ENCODE assay signal across 19 cellular contexts in the genomic region with DNA sequence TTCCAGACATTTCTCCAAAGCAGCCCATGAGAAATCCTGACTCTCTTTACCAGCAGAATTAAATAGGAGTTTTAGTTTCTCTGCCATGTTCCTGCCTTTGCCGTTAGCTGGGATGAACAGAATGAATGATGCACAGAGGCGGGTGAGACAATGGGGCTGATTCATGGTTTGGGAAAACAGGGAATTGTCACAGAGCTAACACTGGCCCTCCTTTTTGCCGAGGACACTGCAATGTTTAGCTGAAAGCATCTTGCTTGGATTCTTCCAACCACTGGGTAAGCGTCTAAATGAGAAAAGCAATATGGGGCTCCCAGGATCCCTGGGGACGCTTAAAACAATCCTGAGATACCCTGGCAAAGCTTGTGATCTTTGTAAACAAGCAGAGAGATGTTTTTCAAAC. TPM values are rescaled to one million over a fixed set of nuclear protein-coding genes. Genes with fewer than 3 reads are reported as not detected.
A peak's percentile ranks its signal among the peaks of the same experiment; 100 is the strongest.
DNase-seq lines count a peak whose midpoint lies in the region; ATAC-seq and TF ChIP-seq lines count a peak whose summit lies in the region.
"Had no signal": no experiment of that assay in that cellular context is flagged by ENCODE, and none has a peak within 500 bp of the region (broad histone marks: within the 10 kb centered on the region; RNA-seq: fewer than 3 reads in every experiment).

No MANE protein-coding gene starts in this region.

- H2AFZ ChIP-seq in GM23338, result peak overlapping the region; percentile 81; the same call in 1 of the 2 replicates

- no peaks in the 10 kb centered on the region for H3K36me3 Mint-ChIP-seq in GM23338 (ENCODE audit: low read depth)

- peaks cover 10% of the 10 kb centered on the region for H3K4me1 Mint-ChIP-seq in GM23338

- H3K27me3 ChIP-seq in GM23338 (ENCODE audit: insufficient read depth), result no peaks in the 10 kb centered on the region
- no peaks in the 10 kb centered on the region for H3K27me3 ChIP-seq in BE2C
- H3K27me3 ChIP-seq: testis had no signal

- H3K4me3 ChIP-seq in GM23338, result no peak overlapping the region
- no peak overlapping the region for H3K4me3 ChIP-seq in BE2C (ENCODE audit: low read depth, low read length)
- H3K4me3 ChIP-seq: testis had no signal

- no peaks in the 10 kb centered on the region for H3K79me2 ChIP-seq in GM23338 (replicated peaks; ENCODE audit: insufficient read depth)

- DNase-seq in GM23338 (ENCODE audit: low spot score) (no peak), hippocampal formation (lab: John Stamatoyannopoulos, UW) (peak; percentile 70 to 88), nucleus accumbens (lab: John Stamatoyannopoulos, UW) (peak in 50 of 56 donors; percentile 5 to 81 (median 62)), BE2C (no peak), NCI-H1417 treated with DMSO at 0.1 percent for 48 hours (lab: John Stamatoyannopoulos, UW) (no peak)
- no peak for DNase-seq in stimulated activated naive CD8-positive, alpha-beta T cell treated with anti-CD3 and anti-CD28 coated beads, Interleukin-15, Interleukin-2, amounts not matched to agents 100 U/mL and 50 U/mL, for 24 hours
- DNase-seq: activated CD4-positive, alpha-beta T cell treated with anti-CD3 and anti-CD28 coated beads for 48 hours; activated gamma-delta T cell treated with Interleukin-2 at 50 U/mL for 16 hours; amniotic stem cell; COR-L47; MM.1S; NCI-H187 treated with DMSO at 0.1 percent for 48 hours; NCI-H748 treated with DMSO at 0.1 percent for 48 hours; stimulated activated CD4-positive, alpha-beta T cell treated with anti-CD3 and anti-CD28 coated beads, Interleukin-4, amount 100 ng/mL, for 1 hour; testis had no signal

- no peak for TF ChIP-seq CTCF in GM23338 (conservative IDR thresholded peaks at IDR 0.05; ENCODE audit: low read depth in 2 of 2)
- no peak for TF ChIP-seq CTCF in VCaP (conservative IDR thresholded peaks at IDR 0.05)
- TF ChIP-seq CTCF in BE2C (IDR thresholded peaks at IDR 0.05; ENCODE audit: low read depth, low read length), result no peak

- no peaks in the 10 kb centered on the region for H3K9me2 ChIP-seq in GM23338 (ENCODE audit: insufficient read depth)

- no peaks in the 10 kb centered on the region for H3F3A ChIP-seq in GM23338 (replicated peaks; ENCODE audit: low read depth)

- H3K9me3 ChIP-seq in BE2C, result no peaks in the 10 kb centered on the region
- H3K9me3 ChIP-seq: testis had no signal

- no peak overlapping the region for H3K4me3 Mint-ChIP-seq in GM23338
- H3K4me3 Mint-ChIP-seq: IgD-negative memory B cell had no signal

- H3K4me1 ChIP-seq in GM23338 (ENCODE audit: insufficient read depth), result no peaks in the 10 kb centered on the region; the same call in 1 of the 2 replicates
- H3K4me1 ChIP-seq in BE2C, result no peaks in the 10 kb centered on the region
- H3K4me1 ChIP-seq: testis had no signal

- no peak overlapping the region; the same call in 1 of the 2 replicates for H3K27ac ChIP-seq in GM23338 (ENCODE audit: low read depth)
- peak overlapping the region; percentile 19; the same call in 1 of the 2 replicates for H3K27ac ChIP-seq in VCaP
- H3K27ac ChIP-seq: testis had no signal

- H3K4me2 ChIP-seq in GM23338, result no peak overlapping the region

- H3K27me3 Mint-ChIP-seq in GM23338 (ENCODE audit: insufficient read depth, low read depth, poor library complexity), result no peaks in the 10 kb centered on the region
- H3K27me3 Mint-ChIP-seq: IgD-negative memory B cell had no signal

- ATAC-seq in GM23338 (peak; percentile 72), HG02981 (IDR thresholded peaks at IDR 0.05; ENCODE audit: unreplicated experiment) (no peak)
- no peak for ATAC-seq in stimulated activated naive CD8-positive, alpha-beta T cell treated with anti-CD3 and anti-CD28 coated beads, Interleukin-15, Interleukin-2, amounts not matched to agents 100 U/mL and 50 U/mL, for 24 hours
- ATAC-seq: Panc1 had no signal

- no peaks in the 10 kb centered on the region for H4K20me1 ChIP-seq in GM23338 (replicated peaks; ENCODE audit: insufficient read depth)

- no peak overlapping the region for H3K27ac Mint-ChIP-seq in GM23338

- peaks cover 5% of the 10 kb centered on the region; the same call in 1 of the 3 replicates for H3K9me3 Mint-ChIP-seq in GM23338
- H3K9me3 Mint-ChIP-seq: IgD-negative memory B cell had no signal

- H3K36me3 ChIP-seq in GM23338 (ENCODE audit: insufficient read depth) (no peaks in the 10 kb centered on the region), BE2C (no peaks in the 10 kb centered on the region)

TF ChIP-seq in GM23338, 12 proteins besides CTCF, POLR2A, EP300 and RAD21 (continues in another document):
- TF ChIP-seq ZNF114 (CRISPR knock-in tag; IDR thresholded peaks at IDR 0.05) (no peak), EZH2phosphoT487 (IDR thresholded peaks at IDR 0.05; ENCODE audit: unreplicated experiment) (no peak), EZH2 (IDR thresholded peaks at IDR 0.05; ENCODE audit: low read depth, unreplicated experiment) (no peak), JUNB (IDR thresholded peaks at IDR 0.05; ENCODE audit: unreplicated experiment) (no peak), ZNF331 (CRISPR knock-in tag; IDR thresholded peaks at IDR 0.05; ENCODE audit: low read depth) (no peak), STAT1 (IDR thresholded peaks at IDR 0.05; ENCODE audit: unreplicated experiment) (no peak), CREB1 (CRISPR knock-in tag; IDR thresholded peaks at IDR 0.05; ENCODE audit: low read depth) (no peak)
- TF ChIP-seq, protein P1, sequence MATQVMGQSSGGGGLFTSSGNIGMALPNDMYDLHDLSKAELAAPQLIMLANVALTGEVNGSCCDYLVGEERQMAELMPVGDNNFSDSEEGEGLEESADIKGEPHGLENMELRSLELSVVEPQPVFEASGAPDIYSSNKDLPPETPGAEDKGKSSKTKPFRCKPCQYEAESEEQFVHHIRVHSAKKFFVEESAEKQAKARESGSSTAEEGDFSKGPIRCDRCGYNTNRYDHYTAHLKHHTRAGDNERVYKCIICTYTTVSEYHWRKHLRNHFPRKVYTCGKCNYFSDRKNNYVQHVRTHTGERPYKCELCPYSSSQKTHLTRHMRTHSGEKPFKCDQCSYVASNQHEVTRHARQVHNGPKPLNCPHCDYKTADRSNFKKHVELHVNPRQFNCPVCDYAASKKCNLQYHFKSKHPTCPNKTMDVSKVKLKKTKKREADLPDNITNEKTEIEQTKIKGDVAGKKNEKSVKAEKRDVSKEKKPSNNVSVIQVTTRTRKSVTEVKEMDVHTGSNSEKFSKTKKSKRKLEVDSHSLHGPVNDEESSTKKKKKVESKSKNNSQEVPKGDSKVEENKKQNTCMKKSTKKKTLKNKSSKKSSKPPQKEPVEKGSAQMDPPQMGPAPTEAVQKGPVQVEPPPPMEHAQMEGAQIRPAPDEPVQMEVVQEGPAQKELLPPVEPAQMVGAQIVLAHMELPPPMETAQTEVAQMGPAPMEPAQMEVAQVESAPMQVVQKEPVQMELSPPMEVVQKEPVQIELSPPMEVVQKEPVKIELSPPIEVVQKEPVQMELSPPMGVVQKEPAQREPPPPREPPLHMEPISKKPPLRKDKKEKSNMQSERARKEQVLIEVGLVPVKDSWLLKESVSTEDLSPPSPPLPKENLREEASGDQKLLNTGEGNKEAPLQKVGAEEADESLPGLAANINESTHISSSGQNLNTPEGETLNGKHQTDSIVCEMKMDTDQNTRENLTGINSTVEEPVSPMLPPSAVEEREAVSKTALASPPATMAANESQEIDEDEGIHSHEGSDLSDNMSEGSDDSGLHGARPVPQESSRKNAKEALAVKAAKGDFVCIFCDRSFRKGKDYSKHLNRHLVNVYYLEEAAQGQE (IDR thresholded peaks at IDR 0.05; ENCODE audit: unreplicated experiment), result no peak

RNA-seq across cellular contexts. Expression of a gene that starts 12.8 kb away (rescaled TPM):
- 68.5 and 69.9 TPM in 2 replicates for total RNA-seq in GM23338 (2014; rRNA removed; shearing (Covaris generic))
- 71.7 and 84.4 TPM in 2 replicates for polyA plus RNA-seq in GM23338 (2016; fragmentation: Nextera tagmentation; extraction: Ambion mirVana)
- 61.7 TPM for polyA plus RNA-seq in BE2C (2012; ENCODE audit: insufficient read depth, insufficient read length, low read depth)

Comparison
In these comparisons a context has a peak if more than half of its experiments do, and no peak if none do; other contexts are left out.
1. DNase-seq: peak in hippocampal formation (2 of 2) and nucleus accumbens (50 of 56); none in GM23338 (single experiment), BE2C (single experiment), NCI-H1417 treated with DMSO at 0.1 percent for 48 hours (single experiment) and stimulated activated naive CD8-positive, alpha-beta T cell treated with anti-CD3 and anti-CD28 coated beads, Interleukin-15, Interleukin-2, amounts not matched to agents 100 U/mL and 50 U/mL, for 24 hours (single experiment).